In genomic region chr11:68903288-68903630, GRCh38 we compare ENCODE assay signal across 8 cellular contexts. TPM values are rescaled to one million over a fixed set of nuclear protein-coding genes. Genes with fewer than 3 reads are reported as not detected.
DNase-seq lines count a peak whose midpoint lies in the region; ATAC-seq and TF ChIP-seq lines count a peak whose summit lies in the region.

No MANE protein-coding gene starts in this region.

- H3T11ph ChIP-seq in H9 (ENCODE audit: low read length), result no peak overlapping the region

- H4K20me1 ChIP-seq in H9 (ENCODE audit: control insufficient read depth, insufficient read depth, insufficient read length), result no peaks in the 10 kb centered on the region

- peaks cover 11% of the 10 kb centered on the region for H3K23me2 ChIP-seq in H9 (ENCODE audit: insufficient read length, low read depth, low read length, poor library complexity, severe bottlenecking)

- DNase-seq in BJ (ENCODE audit: low read depth) (no peak), H9 (no peak), iPS-NIHi7 (ENCODE audit: extremely low spot score) (peak; percentile 15), thoracic aorta (ENCODE audit: low spot score) (no peak), hepatic stellate cell (ENCODE audit: low spot score) (no peak), NCI-H1694 (lab: John Stamatoyannopoulos, UW) (no peak), KBM-7 (no peak)
- DNase-seq in activated T-helper 1 cell treated with anti-CD3 and anti-CD28 coated beads, Interleukin-12 subunit alpha, Interleukin-12 subunit beta, Interleukin-2, Interleukin-4 antibody, amounts not matched to agents 30 ng/mL and 10 ng/mL and 1 ng/mL, durations not matched to agents 14 hours and 24 hours and 36 hours (ENCODE audit: low spot score), result no peak

- peak overlapping the region; percentile 96 for H3K14ac ChIP-seq in H9 (ENCODE audit: insufficient read depth, low read length)

- H3K56ac ChIP-seq in H9 (ENCODE audit: insufficient read length, low read depth, low read length), result no peak overlapping the region

- intact Hi-C loops in activated T-helper 1 cell treated with anti-CD3 and anti-CD28 coated beads, Interleukin-12 subunit alpha, Interleukin-12 subunit beta, Interleukin-2, Interleukin-4 antibody, amounts not matched to agents 30 ng/mL and 10 ng/mL and 1 ng/mL, durations not matched to agents 14 hours and 24 hours and 36 hours (cut with micrococcal nuclease), result loop anchor here (1.0 to 5.0 kb wide), 5 partner anchors 60 to 774 kb away; partner anchors contain the start of genes LTO1 and TESMIN

- H2AFZ ChIP-seq in H9 (ENCODE audit: low read length), result no peak overlapping the region

- no peak overlapping the region for H2BK15ac ChIP-seq in H9 (ENCODE audit: low read depth, low read length)

- no peak overlapping the region for H2BK120ac ChIP-seq in H9 (ENCODE audit: low read depth, low read length, poor library complexity, severe bottlenecking)

- H3K23ac ChIP-seq in H9 (ENCODE audit: insufficient read length, low read depth, low read length), result no peak overlapping the region

- H3K4me1 ChIP-seq in H9 (ENCODE audit: insufficient read depth, low read length), result no peaks in the 10 kb centered on the region
- H3K4me1 ChIP-seq in thoracic aorta (ENCODE audit: control insufficient read depth in 1 of 2, low read depth in 2 of 2), result peaks cover 21 to 27% of the 10 kb centered on the region in 2 donors

- H3K27ac Mint-ChIP-seq in H9, result peak overlapping the region; percentile 5 to 97 (median 90); a peak in 5 of 7 replicates
- H3K27ac Mint-ChIP-seq in activated T-helper 1 cell treated with anti-CD3 and anti-CD28 coated beads, Interleukin-12 subunit alpha, Interleukin-12 subunit beta, Interleukin-2, Interleukin-4 antibody, amounts not matched to agents 30 ng/mL and 10 ng/mL and 1 ng/mL, durations not matched to agents 14 hours and 24 hours and 36 hours, result peak overlapping the region; percentile 89

- no CpG with 5 or more reads among the region's 10 CpGs for WGBS in H9 (ENCODE audit: extremely low coverage, insufficient read length, low lambda C conversion rate)

- peaks cover 11% of the 10 kb centered on the region for H3K36me3 ChIP-seq in BJ (ENCODE audit: control insufficient read depth, insufficient read depth, low read length)
- H3K36me3 ChIP-seq in thoracic aorta, result peaks cover 12% of the 10 kb centered on the region

- H3K9ac ChIP-seq in H9 (ENCODE audit: extremely low read depth, insufficient read length, low read length), result peak overlapping the region; percentile 96

- H3K79me1 ChIP-seq in H9 (ENCODE audit: insufficient read depth, low read depth, low read length, poor library complexity, severe bottlenecking), result peaks cover 12% of the 10 kb centered on the region

- no peak overlapping the region for H3K4ac ChIP-seq in H9 (ENCODE audit: low read depth, low read length)

- no peaks in the 10 kb centered on the region; the same call in 1 of the 2 replicates for H3K27me3 Mint-ChIP-seq in H9 (ENCODE audit: low read depth)
- no peaks in the 10 kb centered on the region for H3K27me3 Mint-ChIP-seq in activated T-helper 1 cell treated with anti-CD3 and anti-CD28 coated beads, Interleukin-12 subunit alpha, Interleukin-12 subunit beta, Interleukin-2, Interleukin-4 antibody, amounts not matched to agents 30 ng/mL and 10 ng/mL and 1 ng/mL, durations not matched to agents 14 hours and 24 hours and 36 hours (ENCODE audit: insufficient read depth)

- ATAC-seq in thoracic aorta (ENCODE audit: insufficient number of reproducible peaks, low FRiP score, low read depth), result no peak

- peak overlapping the region; percentile 93 for H3K4me3 ChIP-seq in BJ (ENCODE audit: low read depth, low read length)
- peak overlapping the region; percentile 74 for H3K4me3 ChIP-seq in thoracic aorta

- no peak overlapping the region for H2BK20ac ChIP-seq in H9 (ENCODE audit: low read depth, low read length, poor library complexity, severe bottlenecking)

- no peaks in the 10 kb centered on the region for H3K9me3 ChIP-seq in H9 (ENCODE audit: control insufficient read depth, low read depth, low read length)
- no peaks in the 10 kb centered on the region for H3K9me3 ChIP-seq in thoracic aorta

- no peaks in the 10 kb centered on the region for H3K9me3 Mint-ChIP-seq in H9
- H3K9me3 Mint-ChIP-seq in activated T-helper 1 cell treated with anti-CD3 and anti-CD28 coated beads, Interleukin-12 subunit alpha, Interleukin-12 subunit beta, Interleukin-2, Interleukin-4 antibody, amounts not matched to agents 30 ng/mL and 10 ng/mL and 1 ng/mL, durations not matched to agents 14 hours and 24 hours and 36 hours, result no peaks in the 10 kb centered on the region

- POLR2A ChIA-PET in BJ (lab: Charles Lee), result no interaction called here

- H2BK5ac ChIP-seq in H9 (ENCODE audit: insufficient read length, low read length), result peak overlapping the region; percentile 7

- peak overlapping the region; percentile 99 for H3K4me3 Mint-ChIP-seq in H9
- H3K4me3 Mint-ChIP-seq in activated T-helper 1 cell treated with anti-CD3 and anti-CD28 coated beads, Interleukin-12 subunit alpha, Interleukin-12 subunit beta, Interleukin-2, Interleukin-4 antibody, amounts not matched to agents 30 ng/mL and 10 ng/mL and 1 ng/mL, durations not matched to agents 14 hours and 24 hours and 36 hours, result peak overlapping the region; percentile 96

- peaks cover 19 to 42% (median 32%) of the 10 kb centered on the region in 3 experiments; a peak in 6 of 7 replicates for H3K36me3 Mint-ChIP-seq in H9 (ENCODE audit: insufficient read depth in 1 of 3, low read depth in 3 of 3)
- H3K36me3 Mint-ChIP-seq in activated T-helper 1 cell treated with anti-CD3 and anti-CD28 coated beads, Interleukin-12 subunit alpha, Interleukin-12 subunit beta, Interleukin-2, Interleukin-4 antibody, amounts not matched to agents 30 ng/mL and 10 ng/mL and 1 ng/mL, durations not matched to agents 14 hours and 24 hours and 36 hours (ENCODE audit: low read depth), result peaks cover 30% of the 10 kb centered on the region

- peaks cover 24% of the 10 kb centered on the region for H3K79me2 ChIP-seq in H9 (ENCODE audit: insufficient read depth, low read length)

- peak overlapping the region; percentile 88 for H4K5ac ChIP-seq in H9 (ENCODE audit: insufficient read length, low read depth, low read length)

- H3K4me1 Mint-ChIP-seq in H9, result peaks cover 25 to 28% of the 10 kb centered on the region in 2 experiments
- peaks cover 42% of the 10 kb centered on the region for H3K4me1 Mint-ChIP-seq in activated T-helper 1 cell treated with anti-CD3 and anti-CD28 coated beads, Interleukin-12 subunit alpha, Interleukin-12 subunit beta, Interleukin-2, Interleukin-4 antibody, amounts not matched to agents 30 ng/mL and 10 ng/mL and 1 ng/mL, durations not matched to agents 14 hours and 24 hours and 36 hours (ENCODE audit: low read depth)

- CTCF ChIA-PET in BJ (lab: Yijun Ruan, JAX), result interaction anchor here (1.2 to 2.2 kb wide), 3 partner anchors 13 to 141 kb away, joined by 4 to 6 read pairs (median 6); no protein-coding TSS in a partner anchor

- no peak overlapping the region for H2BK12ac ChIP-seq in H9 (ENCODE audit: insufficient read length, low read depth, low read length)

- H3K18ac ChIP-seq in H9 (ENCODE audit: insufficient read length, low read depth, low read length), result peak overlapping the region; percentile 91

- H4K91ac ChIP-seq in H9 (ENCODE audit: insufficient read length, low read depth, low read length), result no peak overlapping the region

- H3K27me3 ChIP-seq in BJ (ENCODE audit: control insufficient read depth, insufficient read depth, low read length) (no peaks in the 10 kb centered on the region), H9 (ENCODE audit: insufficient read depth, low read length) (no peaks in the 10 kb centered on the region), thoracic aorta (replicated peaks; ENCODE audit: insufficient read depth) (no peaks in the 10 kb centered on the region)

- no peak overlapping the region for H2AK5ac ChIP-seq in H9 (ENCODE audit: insufficient read length, low read length)

- in situ Hi-C loops in KBM-7 (cut with MboI; ENCODE audit: low pct_unique_long_range_greater_than_20kb, low sequenced_read_pairs), result no loop called here

- peak overlapping the region; percentile 71 for H4K8ac ChIP-seq in H9 (replicated peaks; ENCODE audit: insufficient read length, low read depth, low read length)

- H3K4me2 ChIP-seq in H9 (ENCODE audit: insufficient read depth, insufficient read length, low read length), result peak overlapping the region; percentile 92

- TF ChIP-seq CTCF in BJ (IDR thresholded peaks at IDR 0.05; ENCODE audit: insufficient read depth, low read depth, low read length) (no peak), H9 (conservative IDR thresholded peaks at IDR 0.05) (no peak), thoracic aorta (IDR thresholded peaks at IDR 0.05) (no peak)

- H3K27ac ChIP-seq in H9 (ENCODE audit: insufficient read length, low read depth, low read length) (no peak overlapping the region), thoracic aorta (peak overlapping the region; percentile 74 to 88)

RNA-seq across cellular contexts. Expression of gene MRPL21, which starts 0.4 kb away (rescaled TPM):
- polyA plus RNA-seq in BJ (2011; rRNA removed), result 57.2 and 76.0 TPM in 2 replicates
- 10.6 and 22.9 TPM in 2 replicates for polyA minus RNA-seq in BJ (2011; rRNA and poly(A)+ RNA removed)
- total RNA-seq in H9 (2021) (82.3 and 91.5 TPM in 2 replicates), thoracic aorta (10 to 100 TPM; 11.0 to 16.7 TPM)
- 121 and 122 TPM in 2 replicates for total RNA-seq in activated T-helper 1 cell treated with anti-CD3 and anti-CD28 coated beads, Interleukin-12 subunit alpha, Interleukin-12 subunit beta, Interleukin-2, Interleukin-4 antibody, amounts not matched to agents 30 ng/mL and 10 ng/mL and 1 ng/mL, durations not matched to agents 14 hours and 24 hours and 36 hours

RNA-seq across cellular contexts. Expression of gene IGHMBP2, which starts 0.4 kb away (rescaled TPM):
- polyA plus RNA-seq in BJ (2011; rRNA removed), result 8.9 and 13.1 TPM in 2 replicates
- polyA minus RNA-seq in BJ (2011; rRNA and poly(A)+ RNA removed), result 10.7 and 13.1 TPM in 2 replicates
- total RNA-seq in H9 (2021) (21.9 and 24.0 TPM in 2 replicates), thoracic aorta (10 to 100 TPM; 24.7 to 40.8 TPM)
- 39.0 and 42.3 TPM in 2 replicates for total RNA-seq in activated T-helper 1 cell treated with anti-CD3 and anti-CD28 coated beads, Interleukin-12 subunit alpha, Interleukin-12 subunit beta, Interleukin-2, Interleukin-4 antibody, amounts not matched to agents 30 ng/mL and 10 ng/mL and 1 ng/mL, durations not matched to agents 14 hours and 24 hours and 36 hours
